ENCODE assay signal across 14 cellular contexts in the genomic region with DNA sequence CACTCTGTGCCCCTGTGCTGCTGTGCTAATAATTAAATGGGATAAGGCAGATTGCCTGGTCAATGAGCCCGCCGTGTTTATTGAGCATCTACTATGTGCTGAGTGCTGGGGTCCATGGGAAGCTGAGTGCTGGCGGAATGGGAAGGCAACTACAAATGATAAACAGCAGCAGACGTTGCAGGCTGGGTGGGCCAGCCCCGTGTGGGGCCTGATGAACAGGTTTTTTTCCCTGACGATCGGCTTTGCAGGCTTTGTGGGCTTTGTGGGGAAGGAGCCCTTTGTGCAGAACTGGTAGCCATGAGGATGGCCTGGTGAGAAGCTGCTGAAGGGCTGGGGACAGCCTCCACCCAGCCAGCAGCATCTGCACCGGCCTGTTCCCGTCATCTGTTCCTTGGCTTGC. TPM values are rescaled to one million over a fixed set of nuclear protein-coding genes. Genes with fewer than 3 reads are reported as not detected.
A peak's percentile ranks its signal among the peaks of the same experiment; 100 is the strongest.
DNase-seq lines count a peak whose midpoint lies in the region; ATAC-seq and TF ChIP-seq lines count a peak whose summit lies in the region.
"Had no signal": no experiment of that assay in that cellular context is flagged by ENCODE, and none has a peak within 500 bp of the region (broad histone marks: within the 10 kb centered on the region; RNA-seq: fewer than 3 reads in every experiment).

No MANE protein-coding gene starts in this region.

- H3K27ac Mint-ChIP-seq in neural crest cell (ENCODE audit: unreplicated experiment) = no peak overlapping the region

- TF ChIP-seq CTCF in C4-2B (conservative IDR thresholded peaks at IDR 0.05) (no peak), SU-DHL-6 (IDR thresholded peaks at IDR 0.05; ENCODE audit: insufficient read depth, low read length, poor library complexity, severe bottlenecking) (no peak), neural crest cell (conservative IDR thresholded peaks at IDR 0.05) (no peak)

- no peaks in the 10 kb centered on the region for H3K36me3 ChIP-seq in SU-DHL-6 (ENCODE audit: low read length)
- H3K36me3 ChIP-seq in iPS-15b (ENCODE audit: control insufficient read depth, insufficient read depth, low read length) = no peaks in the 10 kb centered on the region

- no peak overlapping the region for H3K4me3 ChIP-seq in SU-DHL-6 (ENCODE audit: insufficient read depth, low read length, poor library complexity, severe bottlenecking)
- no peak overlapping the region for H3K4me3 ChIP-seq in iPS-15b (ENCODE audit: low read depth, low read length)

- H3K9ac ChIP-seq in SU-DHL-6 (ENCODE audit: low read length) = no peak overlapping the region; the same call in 1 of the 2 replicates
- H3K9ac ChIP-seq in iPS-15b (ENCODE audit: low read depth, low read length) = peak overlapping the region; percentile 26

- H3K9me3 ChIP-seq in SU-DHL-6 (ENCODE audit: insufficient read depth, low read length) = no peaks in the 10 kb centered on the region
- H3K9me3 ChIP-seq in iPS-15b (ENCODE audit: control insufficient read depth, insufficient read depth, low read length) = no peaks in the 10 kb centered on the region

- peaks cover 41% of the 10 kb centered on the region for H3K4me1 Mint-ChIP-seq in neural crest cell

- H3K27me3 ChIP-seq in SU-DHL-6 (ENCODE audit: low read length) = no peaks in the 10 kb centered on the region
- H3K27me3 ChIP-seq in iPS-15b (ENCODE audit: control insufficient read depth, insufficient read depth, low read length) = no peaks in the 10 kb centered on the region

- peaks cover 2% of the 10 kb centered on the region for H3K36me3 Mint-ChIP-seq in neural crest cell (ENCODE audit: low read depth)

- no peaks in the 10 kb centered on the region for H3K9me2 ChIP-seq in SU-DHL-6 (replicated peaks; ENCODE audit: insufficient read depth, low read length)

- no peak overlapping the region for H2AFZ ChIP-seq in SU-DHL-6 (ENCODE audit: low read depth, low read length, severe bottlenecking)

- H3K27me3 Mint-ChIP-seq in neural crest cell (ENCODE audit: low read depth) = no peaks in the 10 kb centered on the region

- H3K27ac ChIP-seq in C4-2B (peak overlapping the region; percentile 79), SU-DHL-6 (ENCODE audit: low read depth, low read length) (peak overlapping the region; percentile 95)

- peaks cover 19% of the 10 kb centered on the region for H3K4me1 ChIP-seq in iPS-15b (ENCODE audit: control insufficient read depth, insufficient read depth, low read length)

- H3K4me2 ChIP-seq in SU-DHL-6 (ENCODE audit: low read depth, low read length, poor library complexity, severe bottlenecking) = peak overlapping the region; percentile 71

- no peak for ATAC-seq in HG03175 (IDR thresholded peaks at IDR 0.05; ENCODE audit: unreplicated experiment)

- H4K20me1 ChIP-seq in SU-DHL-6 (ENCODE audit: low read depth, low read length) = no peaks in the 10 kb centered on the region

- H3F3A ChIP-seq in SU-DHL-6 (ENCODE audit: insufficient read depth) = peaks cover 32% of the 10 kb centered on the region

- DNase-seq in neural crest cell (ENCODE audit: low read depth, low spot score) = no peak
- no peak for DNase-seq in activated CD8-positive, alpha-beta memory T cell treated with anti-CD3 and anti-CD28 coated beads, Interleukin-2, amount 50 U/mL, for 48 hours
- no peak for DNase-seq in midbrain (lab: John Stamatoyannopoulos, UW)
- no peak for DNase-seq in NCI-H748 (lab: John Stamatoyannopoulos, UW; ENCODE audit: unreplicated experiment)
- DNase-seq: DMS79 treated with DMSO at 0.1 percent for 48 hours, GDM1, GOT3, NCI-H187, NCI-H748 treated with DMSO at 0.1 percent for 48 hours had no signal

- no peaks in the 10 kb centered on the region for H3K9me3 Mint-ChIP-seq in neural crest cell

- H3K4me3 Mint-ChIP-seq in neural crest cell = peak overlapping the region; percentile 91

- peaks cover 10% of the 10 kb centered on the region for H3K79me2 ChIP-seq in SU-DHL-6 (ENCODE audit: insufficient read depth, low read length)

RNA-seq across cellular contexts. Expression of a gene that starts 3.5 kb away (rescaled TPM):
- total RNA-seq in neural crest cell = 31.4 and 40.7 TPM in 2 replicates
- total RNA-seq: A172 had no signal
